Comparison of ENCODE assay signal across 1 cellular context in the genomic region with DNA sequence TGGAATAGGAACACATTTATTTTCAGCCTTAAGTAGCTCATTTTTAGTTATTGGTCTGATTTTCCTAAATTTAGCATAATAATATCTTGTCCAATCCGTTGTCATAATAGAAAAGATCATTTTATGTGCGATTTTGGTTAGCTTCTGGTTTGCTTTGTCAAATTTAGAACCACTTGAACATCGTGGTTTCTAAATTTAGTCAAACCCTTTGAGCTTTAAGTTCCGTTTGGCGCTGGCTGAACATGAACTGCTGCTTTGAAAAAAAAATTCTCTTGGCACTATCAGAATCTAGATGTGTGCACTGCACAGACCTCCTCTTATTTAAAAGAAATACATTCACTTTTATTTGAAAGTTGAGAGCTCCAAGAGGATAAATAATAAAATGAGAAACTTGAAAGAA.
TF ChIP-seq lines count a peak whose summit lies in the region.

No MANE protein-coding gene starts in this region.

TF ChIP-seq in WTC11, 78 proteins besides CTCF, POLR2A, EP300 and RAD21 (continued from another document):
- TF ChIP-seq, protein P1, sequence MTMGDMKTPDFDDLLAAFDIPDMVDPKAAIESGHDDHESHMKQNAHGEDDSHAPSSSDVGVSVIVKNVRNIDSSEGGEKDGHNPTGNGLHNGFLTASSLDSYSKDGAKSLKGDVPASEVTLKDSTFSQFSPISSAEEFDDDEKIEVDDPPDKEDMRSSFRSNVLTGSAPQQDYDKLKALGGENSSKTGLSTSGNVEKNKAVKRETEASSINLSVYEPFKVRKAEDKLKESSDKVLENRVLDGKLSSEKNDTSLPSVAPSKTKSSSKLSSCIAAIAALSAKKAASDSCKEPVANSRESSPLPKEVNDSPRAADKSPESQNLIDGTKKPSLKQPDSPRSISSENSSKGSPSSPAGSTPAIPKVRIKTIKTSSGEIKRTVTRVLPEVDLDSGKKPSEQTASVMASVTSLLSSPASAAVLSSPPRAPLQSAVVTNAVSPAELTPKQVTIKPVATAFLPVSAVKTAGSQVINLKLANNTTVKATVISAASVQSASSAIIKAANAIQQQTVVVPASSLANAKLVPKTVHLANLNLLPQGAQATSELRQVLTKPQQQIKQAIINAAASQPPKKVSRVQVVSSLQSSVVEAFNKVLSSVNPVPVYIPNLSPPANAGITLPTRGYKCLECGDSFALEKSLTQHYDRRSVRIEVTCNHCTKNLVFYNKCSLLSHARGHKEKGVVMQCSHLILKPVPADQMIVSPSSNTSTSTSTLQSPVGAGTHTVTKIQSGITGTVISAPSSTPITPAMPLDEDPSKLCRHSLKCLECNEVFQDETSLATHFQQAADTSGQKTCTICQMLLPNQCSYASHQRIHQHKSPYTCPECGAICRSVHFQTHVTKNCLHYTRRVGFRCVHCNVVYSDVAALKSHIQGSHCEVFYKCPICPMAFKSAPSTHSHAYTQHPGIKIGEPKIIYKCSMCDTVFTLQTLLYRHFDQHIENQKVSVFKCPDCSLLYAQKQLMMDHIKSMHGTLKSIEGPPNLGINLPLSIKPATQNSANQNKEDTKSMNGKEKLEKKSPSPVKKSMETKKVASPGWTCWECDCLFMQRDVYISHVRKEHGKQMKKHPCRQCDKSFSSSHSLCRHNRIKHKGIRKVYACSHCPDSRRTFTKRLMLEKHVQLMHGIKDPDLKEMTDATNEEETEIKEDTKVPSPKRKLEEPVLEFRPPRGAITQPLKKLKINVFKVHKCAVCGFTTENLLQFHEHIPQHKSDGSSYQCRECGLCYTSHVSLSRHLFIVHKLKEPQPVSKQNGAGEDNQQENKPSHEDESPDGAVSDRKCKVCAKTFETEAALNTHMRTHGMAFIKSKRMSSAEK (CRISPR knock-in tag; IDR thresholded peaks at IDR 0.05; ENCODE audit: borderline replicate concordance) = no peak
- TF ChIP-seq KAT7 (CRISPR knock-in tag; IDR thresholded peaks at IDR 0.05; ENCODE audit: borderline replicate concordance) = no peak
- TF ChIP-seq, protein P2, sequence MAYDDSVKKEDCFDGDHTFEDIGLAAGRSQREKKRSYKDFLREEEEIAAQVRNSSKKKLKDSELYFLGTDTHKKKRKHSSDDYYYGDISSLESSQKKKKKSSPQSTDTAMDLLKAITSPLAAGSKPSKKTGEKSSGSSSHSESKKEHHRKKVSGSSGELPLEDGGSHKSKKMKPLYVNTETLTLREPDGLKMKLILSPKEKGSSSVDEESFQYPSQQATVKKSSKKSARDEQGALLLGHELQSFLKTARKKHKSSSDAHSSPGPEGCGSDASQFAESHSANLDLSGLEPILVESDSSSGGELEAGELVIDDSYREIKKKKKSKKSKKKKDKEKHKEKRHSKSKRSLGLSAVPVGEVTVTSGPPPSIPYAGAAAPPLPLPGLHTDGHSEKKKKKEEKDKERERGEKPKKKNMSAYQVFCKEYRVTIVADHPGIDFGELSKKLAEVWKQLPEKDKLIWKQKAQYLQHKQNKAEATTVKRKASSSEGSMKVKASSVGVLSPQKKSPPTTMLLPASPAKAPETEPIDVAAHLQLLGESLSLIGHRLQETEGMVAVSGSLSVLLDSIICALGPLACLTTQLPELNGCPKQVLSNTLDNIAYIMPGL (CRISPR knock-in tag; IDR thresholded peaks at IDR 0.05) = no peak
- TF ChIP-seq ZNF396 (CRISPR knock-in tag; IDR thresholded peaks at IDR 0.05; ENCODE audit: borderline replicate concordance) = no peak
- no peak for TF ChIP-seq ATF1 (CRISPR knock-in tag; IDR thresholded peaks at IDR 0.05)
TF ChIP-seq in WTC11: peak in this region for 0.
